Comparison of ENCODE assay signal across 8 cellular contexts in genomic region chr4:76251448-76252270, GRCh38. TPM values are rescaled to one million over a fixed set of nuclear protein-coding genes. Genes with fewer than 3 reads are reported as not detected.
DNase-seq lines count a peak whose midpoint lies in the region; ATAC-seq and TF ChIP-seq lines count a peak whose summit lies in the region.

Gene FAM47E (plus strand): TSS chr4:76251721. CDS start chr4:76251747, 26 bp downstream.

- H3K4me1 Mint-ChIP-seq in natural killer cell treated with Interleukin-12 subunit alpha and Interleukin-12 subunit beta and Interleukin-15 and Interleukin-18, amount 100 ng/mL, for 72 hours (ENCODE audit: low read depth in 2 of 2): peaks cover 7 to 8% of the 10 kb centered on the region in 2 donors

- H3K27me3 Mint-ChIP-seq in natural killer cell treated with Interleukin-12 subunit alpha and Interleukin-12 subunit beta and Interleukin-15 and Interleukin-18, amount 100 ng/mL, for 72 hours: peaks cover 54 to 78% of the 10 kb centered on the region in 2 donors

- TF ChIP-seq CTCF in gastroesophageal sphincter (IDR thresholded peaks at IDR 0.05) (peak; percentile 26 to 63 (median 38)), tibial artery (IDR thresholded peaks at IDR 0.05) (peak in 1 of 2 experiments; percentile 35)

- H3K4me1 ChIP-seq in gastroesophageal sphincter (peaks cover 0 to 14% (median 3%) of the 10 kb centered on the region in 3 donors), tibial artery (peaks cover 0 to 10% (median 7%) of the 10 kb centered on the region in 4 donors)

- no peaks in the 10 kb centered on the region for H3K9me3 ChIP-seq in gastroesophageal sphincter
- H3K9me3 ChIP-seq in tibial artery: no peaks in the 10 kb centered on the region

- no peaks in the 10 kb centered on the region for H3K36me3 Mint-ChIP-seq in natural killer cell treated with Interleukin-12 subunit alpha and Interleukin-12 subunit beta and Interleukin-15 and Interleukin-18, amount 100 ng/mL, for 72 hours

- H3K27me3 ChIP-seq in gastroesophageal sphincter: peaks cover 5% of the 10 kb centered on the region
- peaks cover 0 to 5% of the 10 kb centered on the region in 2 donors for H3K27me3 ChIP-seq in tibial artery

- no peaks in the 10 kb centered on the region for H3K9me3 Mint-ChIP-seq in natural killer cell treated with Interleukin-12 subunit alpha and Interleukin-12 subunit beta and Interleukin-15 and Interleukin-18, amount 100 ng/mL, for 72 hours

- H3K27ac ChIP-seq in gastroesophageal sphincter (peak within 1 kb of the TSS in 3 of 4 donors; percentile 48 to 71 (median 50)), tibial artery (peak within 1 kb of the TSS; percentile 40 to 48)

- no peak within 1 kb of the TSS for H3K27ac Mint-ChIP-seq in natural killer cell treated with Interleukin-12 subunit alpha and Interleukin-12 subunit beta and Interleukin-15 and Interleukin-18, amount 100 ng/mL, for 72 hours

- TF ChIP-seq POLR2A in gastroesophageal sphincter (IDR thresholded peaks at IDR 0.05): no peak

- peak within 1 kb of the TSS; percentile 78 for H3K4me3 Mint-ChIP-seq in natural killer cell treated with Interleukin-12 subunit alpha and Interleukin-12 subunit beta and Interleukin-15 and Interleukin-18, amount 100 ng/mL, for 72 hours

- peak within 1 kb of the TSS; percentile 72 to 93 for H3K4me3 ChIP-seq in gastroesophageal sphincter
- peak within 1 kb of the TSS; percentile 57 to 79 for H3K4me3 ChIP-seq in tibial artery

- TF ChIP-seq EP300 in gastroesophageal sphincter (IDR thresholded peaks at IDR 0.05): no peak

- intact Hi-C loops in tibial artery (cut with DNase I; ENCODE audit: low total_unique reads): no loop called here

- H3K36me3 ChIP-seq in gastroesophageal sphincter (no peaks in the 10 kb centered on the region), tibial artery (no peaks in the 10 kb centered on the region)

- ATAC-seq in HG03520 (IDR thresholded peaks at IDR 0.05; ENCODE audit: unreplicated experiment) (peak; percentile 60), gastroesophageal sphincter (peak; percentile 95), HG03108 (IDR thresholded peaks at IDR 0.05; ENCODE audit: unreplicated experiment) (no peak)
- peak; percentile 82 to 84 for ATAC-seq in natural killer cell treated with Interleukin-12 subunit alpha and Interleukin-12 subunit beta and Interleukin-15 and Interleukin-18, amount 100 ng/mL, for 72 hours

- DNase-seq in COR-L47 (lab: John Stamatoyannopoulos, UW) (peak; percentile 88), NOMO-1 (lab: John Stamatoyannopoulos, UW; ENCODE audit: unreplicated experiment in 2 of 2) (peak; percentile 51 to 58), activated gamma-delta T cell treated with Interleukin-2 at 50 U/mL for 16 hours (peak; percentile 12), tibial artery (peak; percentile 62 to 80)
- no peak for DNase-seq in natural killer cell treated with Interleukin-12 subunit alpha and Interleukin-12 subunit beta and Interleukin-15 and Interleukin-18, amount 100 ng/mL, for 72 hours (ENCODE audit: low spot score)

- WGBS in gastroesophageal sphincter (ENCODE audit: low coverage in 1 of 2), 2 donors: 0 to 2% methylated on average over 1 to 9 of the region's 67 CpGs

RNA-seq across cellular contexts. Expression of gene FAM47E, which starts in this region (rescaled TPM):
- 1 to 10 TPM; 1.1 to 6.2 (median 4.0) TPM for total RNA-seq in gastroesophageal sphincter
- not detected for total RNA-seq in natural killer cell treated with Interleukin-12 subunit alpha and Interleukin-12 subunit beta and Interleukin-15 and Interleukin-18, amount 100 ng/mL, for 72 hours

Comparison
In these comparisons a context has a peak if more than half of its experiments do, and no peak if none do; other contexts are left out.
1. Peak in ATAC-seq in natural killer cell treated with Interleukin-12 subunit alpha and Interleukin-12 subunit beta and Interleukin-15 and Interleukin-18, amount 100 ng/mL, for 72 hours; RNA of the gene not detected or under 1 TPM.